Comparison of ENCODE assay signal across 8 cellular contexts in the genomic region with DNA sequence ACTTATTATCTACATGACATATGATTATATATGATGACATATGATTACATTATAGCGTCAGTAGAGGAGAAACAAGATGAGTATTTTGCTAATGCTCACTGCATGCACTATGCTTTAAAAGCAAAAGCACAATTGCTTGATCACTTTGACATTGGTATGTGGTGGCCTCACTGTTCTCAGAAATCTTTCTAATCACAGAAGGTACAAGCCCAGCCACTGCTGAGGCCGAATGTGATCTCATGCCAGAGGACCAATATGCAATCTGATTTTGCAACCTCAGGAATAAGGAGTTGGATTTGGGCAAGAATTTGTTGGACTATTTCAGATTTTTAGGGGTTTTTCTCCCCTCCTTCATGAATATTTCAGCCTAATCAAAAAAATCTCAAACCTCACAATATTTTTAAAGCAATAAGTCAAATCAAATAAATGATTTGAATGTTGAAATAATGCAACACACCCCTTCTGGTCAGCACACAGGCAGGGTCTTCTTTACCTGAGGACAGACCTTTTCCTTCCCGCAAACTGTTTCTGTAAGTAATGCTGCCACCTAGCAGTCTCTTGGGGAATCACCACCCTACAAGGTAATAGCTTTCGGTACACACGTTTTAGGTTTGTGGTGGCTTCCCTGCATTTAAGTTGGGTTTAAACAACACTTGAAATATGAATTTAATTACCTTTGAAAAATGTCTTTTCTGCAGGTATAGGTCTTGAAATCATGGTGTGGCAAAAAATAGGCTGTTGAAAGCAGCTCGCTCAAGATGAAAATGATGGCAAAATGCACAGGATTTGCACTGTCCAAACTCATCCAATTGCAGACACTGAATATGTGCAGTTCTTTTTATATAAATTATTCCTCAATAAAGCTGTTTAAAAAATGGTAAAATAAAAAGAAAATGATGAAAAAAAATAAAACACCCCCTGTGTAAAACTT. TPM values are rescaled to one million over a fixed set of nuclear protein-coding genes. Genes with fewer than 3 reads are reported as not detected.
DNase-seq lines count a peak whose midpoint lies in the region; ATAC-seq, FAIRE-seq and TF ChIP-seq lines count a peak whose summit lies in the region.

No MANE protein-coding gene starts in this region.

- H3K27ac ChIP-seq in cardiac muscle cell = no peak overlapping the region
- peak overlapping the region; percentile 92 for H3K27ac ChIP-seq in OCI-LY3 (ENCODE audit: low read length)
- H3K27ac ChIP-seq in mesendoderm (ENCODE audit: low read depth, low read length) = no peak overlapping the region

- no peak overlapping the region for H3K4ac ChIP-seq in mesendoderm (ENCODE audit: low read depth, low read length)

- H4K20me1 ChIP-seq in OCI-LY3 (ENCODE audit: insufficient read depth, low read length) = no peaks in the 10 kb centered on the region

- ATAC-seq in Right ventricle myocardium inferior (no peak), HG02759 (IDR thresholded peaks at IDR 0.05; ENCODE audit: unreplicated experiment) (peak; percentile 69), HG03139 (IDR thresholded peaks at IDR 0.05; ENCODE audit: unreplicated experiment) (no peak)

- H2AFZ ChIP-seq in OCI-LY3 (ENCODE audit: low read depth, low read length) = no peak overlapping the region

- no peak overlapping the region for H3K23ac ChIP-seq in mesendoderm (ENCODE audit: low read length)

- H3K4me1 ChIP-seq in cardiac muscle cell (ENCODE audit: low read depth) = no peaks in the 10 kb centered on the region
- peaks cover 77% of the 10 kb centered on the region for H3K4me1 ChIP-seq in OCI-LY3 (ENCODE audit: low read length)
- no peaks in the 10 kb centered on the region for H3K4me1 ChIP-seq in mesendoderm (ENCODE audit: control insufficient read depth, low read depth, low read length)

- H3K4me2 ChIP-seq in OCI-LY3 (ENCODE audit: low read length) = peak overlapping the region; percentile 51
- no peak overlapping the region for H3K4me2 ChIP-seq in mesendoderm (ENCODE audit: low read length)

- H3K9ac ChIP-seq in OCI-LY3 (ENCODE audit: low read length) (peak overlapping the region; percentile 78), mesendoderm (ENCODE audit: low read length) (no peak overlapping the region)

- no peak overlapping the region for H3K18ac ChIP-seq in mesendoderm (ENCODE audit: low read length)

- H3K56ac ChIP-seq in mesendoderm (ENCODE audit: low read length) = no peak overlapping the region

- H3K9me3 ChIP-seq in cardiac muscle cell (ENCODE audit: low read depth) (no peaks in the 10 kb centered on the region), OCI-LY3 (ENCODE audit: insufficient read depth, low read length) (no peaks in the 10 kb centered on the region)

- H2BK15ac ChIP-seq in mesendoderm (replicated peaks; ENCODE audit: low read depth) = no peak overlapping the region

- H3K27me3 ChIP-seq in cardiac muscle cell = no peaks in the 10 kb centered on the region
- no peaks in the 10 kb centered on the region for H3K27me3 ChIP-seq in OCI-LY3 (ENCODE audit: low read depth, low read length)
- H3K27me3 ChIP-seq in mesendoderm (ENCODE audit: insufficient read depth, low read length, poor library complexity) = no peaks in the 10 kb centered on the region

- no CpG with 5 or more reads among the region's 6 CpGs for WGBS in mesendoderm (ENCODE audit: extremely low coverage, insufficient coverage, low lambda C conversion rate)

- peak; percentile 61 to 63 for DNase-seq in cardiac muscle cell (ENCODE audit: low read depth in 1 of 2, low spot score in 1 of 2)
- DNase-seq in Right ventricle myocardium inferior (ENCODE audit: missing footprints) = no peak
- DNase-seq in central memory CD4-positive, alpha-beta T cell = peak; percentile 6
- peak; percentile 59 for DNase-seq in mesendoderm
- DNase-seq in H54 (ENCODE audit: insufficient read length, low spot score) = no peak

- no peak overlapping the region for H4K8ac ChIP-seq in mesendoderm (ENCODE audit: low read depth, low read length)

- no peak overlapping the region for H2BK5ac ChIP-seq in mesendoderm (ENCODE audit: low read length)

- TF ChIP-seq POLR2A in H54 (IDR thresholded peaks at IDR 0.05; ENCODE audit: low read depth, low read length) = no peak

- H3K79me1 ChIP-seq in mesendoderm (ENCODE audit: low read length) = no peaks in the 10 kb centered on the region

- H3K79me2 ChIP-seq in OCI-LY3 (ENCODE audit: low read length) (peaks cover 29% of the 10 kb centered on the region), mesendoderm (ENCODE audit: control insufficient read depth, insufficient read depth, low read length) (no peaks in the 10 kb centered on the region)

- no peak overlapping the region for H2BK120ac ChIP-seq in mesendoderm (ENCODE audit: low read depth, low read length)

- H3K4me3 ChIP-seq in cardiac muscle cell (no peak overlapping the region), OCI-LY3 (ENCODE audit: low read length) (peak overlapping the region; percentile 29), mesendoderm (ENCODE audit: low read length) (no peak overlapping the region)

- peak; percentile 86 for TF ChIP-seq CTCF in cardiac muscle cell (IDR thresholded peaks at IDR 0.05; ENCODE audit: low read depth, low read length)
- TF ChIP-seq CTCF in OCI-LY3 (IDR thresholded peaks at IDR 0.05; ENCODE audit: low read depth, low read length) = peak; percentile 92

- no peak for FAIRE-seq in H54 (lab: Jason Lieb, UNC)

- H3K36me3 ChIP-seq in cardiac muscle cell (no peaks in the 10 kb centered on the region), OCI-LY3 (replicated peaks; ENCODE audit: low read depth, low read length) (no peaks in the 10 kb centered on the region), mesendoderm (ENCODE audit: control insufficient read depth, insufficient read depth, low read length) (no peaks in the 10 kb centered on the region)

- intact Hi-C loops in Right ventricle myocardium inferior (cut with DNase I) = loop anchor here (2.0 to 5.0 kb wide), 2 partner anchors 136 to 213 kb away; no protein-coding TSS in a partner anchor

- H2AK5ac ChIP-seq in mesendoderm (ENCODE audit: low read length) = no peak overlapping the region

- H4K5ac ChIP-seq in mesendoderm (ENCODE audit: low read length) = no peak overlapping the region

RNA-seq across cellular contexts. Expression of gene CXCL13, which starts 4.8 kb away (rescaled TPM):
- not detected in 2 replicates for total RNA-seq in cardiac muscle cell
- polyA plus RNA-seq in cardiac muscle cell = not detected in 2 replicates
- not detected for total RNA-seq in Right ventricle myocardium inferior
- polyA plus RNA-seq in mesendoderm (2013, experiment 1 of 2) = not detected
- polyA plus RNA-seq in mesendoderm (2013, experiment 2 of 2) = not detected

Comparison
In these comparisons a context has a peak if more than half of its experiments do, and no peak if none do; other contexts are left out.
1. DNase-seq: peak in cardiac muscle cell (2 of 2), central memory CD4-positive, alpha-beta T cell (single experiment) and mesendoderm (single experiment); none in Right ventricle myocardium inferior (single experiment) and H54 (single experiment).